In the genomic region with DNA sequence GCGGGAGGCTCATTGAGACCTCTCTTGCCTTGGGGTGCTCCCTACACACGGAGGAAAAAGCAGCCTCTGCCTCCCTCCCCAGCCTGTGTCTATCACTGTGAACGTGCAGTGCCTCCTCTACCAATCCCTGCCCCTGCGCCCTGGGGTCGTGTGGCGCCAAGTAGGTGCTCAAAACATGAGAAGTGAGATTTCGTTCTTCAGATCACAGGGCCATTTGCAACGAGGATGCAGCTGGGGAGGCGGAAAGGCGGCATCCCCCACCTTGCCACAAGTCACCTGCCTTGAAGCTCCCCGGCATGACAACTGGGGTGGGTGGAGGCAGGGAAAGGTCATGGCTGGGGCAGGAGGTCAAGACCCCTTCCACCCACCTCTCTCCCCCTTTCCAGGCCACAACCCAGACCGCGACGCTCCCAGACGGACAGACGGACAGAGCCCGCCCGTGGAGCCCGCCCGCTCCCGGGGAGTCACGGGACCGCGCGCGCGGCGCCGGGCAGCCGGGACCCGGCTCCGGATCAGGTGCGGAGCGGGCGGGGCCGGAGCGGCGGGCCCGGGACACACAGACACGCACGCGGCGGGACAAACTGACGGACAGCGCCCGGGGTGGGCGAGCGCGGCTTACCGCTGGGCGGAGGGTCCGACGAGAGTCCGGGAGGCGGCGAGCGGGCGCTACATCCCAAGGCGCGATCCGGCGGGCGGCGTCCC, we compare ENCODE assay signal across 10 cellular contexts. TPM values are rescaled to one million over a fixed set of nuclear protein-coding genes. Genes with fewer than 3 reads are reported as not detected.
A peak's percentile ranks its signal among the peaks of the same experiment; 100 is the strongest.
DNase-seq lines count a peak whose midpoint lies in the region; ATAC-seq, FAIRE-seq and TF ChIP-seq lines count a peak whose summit lies in the region.
"Had no signal": no experiment of that assay in that cellular context is flagged by ENCODE, and none has a peak within 500 bp of the region (broad histone marks: within the 10 kb centered on the region; RNA-seq: fewer than 3 reads in every experiment).

No MANE protein-coding gene starts in this region.

- peaks cover 0 to 66% (median 8%) of the 10 kb centered on the region in 12 donors for H3K4me1 ChIP-seq in heart left ventricle

- peak in 1 of 2 donors; percentile 19 for TF ChIP-seq POLR2A in heart left ventricle (IDR thresholded peaks at IDR 0.05)

- no peak for FAIRE-seq in HTR-8/SVneo (lab: Jason Lieb, UNC)

- peaks cover 3% of the 10 kb centered on the region for H3K4me1 Mint-ChIP-seq in T-helper 2 cell treated with Interferon-gamma antibody and Interleukin-4, amounts not matched to agents 5 μg/mL and 100 μg/mL, for 36 hours (ENCODE audit: low read depth)

- no peaks in the 10 kb centered on the region for H3K9me3 Mint-ChIP-seq in T-helper 2 cell treated with Interferon-gamma antibody and Interleukin-4, amounts not matched to agents 5 μg/mL and 100 μg/mL, for 36 hours

- H3K27me3 Mint-ChIP-seq in T-helper 2 cell treated with Interferon-gamma antibody and Interleukin-4, amounts not matched to agents 5 μg/mL and 100 μg/mL, for 36 hours (ENCODE audit: low read depth), result peaks cover 70% of the 10 kb centered on the region

- peak overlapping the region; percentile 61 for H3K4me3 Mint-ChIP-seq in T-helper 2 cell treated with Interferon-gamma antibody and Interleukin-4, amounts not matched to agents 5 μg/mL and 100 μg/mL, for 36 hours

- H3K36me3 Mint-ChIP-seq in T-helper 2 cell treated with Interferon-gamma antibody and Interleukin-4, amounts not matched to agents 5 μg/mL and 100 μg/mL, for 36 hours (ENCODE audit: low read depth), result no peaks in the 10 kb centered on the region

- no peaks in the 10 kb centered on the region for H3K9me3 ChIP-seq in heart left ventricle

- no peak for TF ChIP-seq CTCF in GM12875 (IDR thresholded peaks at IDR 0.05; ENCODE audit: borderline replicate concordance, insufficient read depth, low read depth, low read length)
- no peak for TF ChIP-seq CTCF in heart left ventricle (IDR thresholded peaks at IDR 0.05)

- ATAC-seq in heart left ventricle, result peak in 2 of 4 donors; percentile 15 to 21
- ATAC-seq: HCT116 had no signal

- peak overlapping the region in 11 of 12 donors; percentile 60 to 99 (median 92) for H3K27ac ChIP-seq in heart left ventricle

- 4 to 7% (median 5%) methylated on average over 17 to 64 of the region's 64 CpGs for WGBS in heart left ventricle, 4 donors

- no peak for DNase-seq in T-helper 2 cell treated with Interferon-gamma antibody and Interleukin-4, amounts not matched to agents 5 μg/mL and 100 μg/mL, for 36 hours (ENCODE audit: low spot score)
- DNase-seq in heart left ventricle, result peak in 1 of 5 donors; percentile 55
- DNase-seq in skeletal muscle cell (ENCODE audit: low read depth), result no peak
- no peak for DNase-seq in LoVo (ENCODE audit: low spot score)
- no peak for DNase-seq in NCI-H187 treated with DMSO at 0.1 percent for 48 hours (lab: John Stamatoyannopoulos, UW)
- no peak for DNase-seq in HTR-8/SVneo (ENCODE audit: insufficient read length, low spot score)
- DNase-seq in NOMO-1 treated with DMSO at 0.1 percent for 48 hours (lab: John Stamatoyannopoulos, UW; ENCODE audit: unreplicated experiment), result no peak

- H3K36me3 ChIP-seq in heart left ventricle, result no peaks in the 10 kb centered on the region

- no peak overlapping the region for H3K27ac Mint-ChIP-seq in T-helper 2 cell treated with Interferon-gamma antibody and Interleukin-4, amounts not matched to agents 5 μg/mL and 100 μg/mL, for 36 hours

- intact Hi-C loops in heart left ventricle (cut with DNase I), result loop anchor here in 3 of 10 donors (2.0 to 5.0 kb wide), 2 partner anchors 37 to 40 kb away; no protein-coding TSS in a partner anchor

- H3K4me3 ChIP-seq in GM12875 (ENCODE audit: low read depth, low read length) (peak overlapping the region; percentile 10), heart left ventricle (peak overlapping the region; percentile 32 to 84 (median 60)), skeletal muscle cell (ENCODE audit: low read depth, low read length) (peak overlapping the region; percentile 13)

- H3K27me3 ChIP-seq in heart left ventricle, result peaks cover 0 to 80% (median 26%) of the 10 kb centered on the region in 9 donors

RNA-seq across cellular contexts. Expression of gene KCNJ4, which starts 0.5 kb away (rescaled TPM):
- 10 to 100 TPM; 14.5 to 85.5 (median 39.7) TPM for total RNA-seq in heart left ventricle
- polyA plus RNA-seq in heart left ventricle, result 10 to 100 TPM; 20.3 to 57.9 TPM
- total RNA-seq: kidney epithelial cell had no signal

RNA-seq across cellular contexts. Expression of gene KDELR3, which starts 13.4 kb away (rescaled TPM):
- 10 to 100 TPM in 4 of 9 donors, 1 to 10 TPM in 5; 4.4 to 15.5 (median 8.5) TPM for total RNA-seq in heart left ventricle
- polyA plus RNA-seq in heart left ventricle, result 10 to 100 TPM in 1 of 2 donors, 1 to 10 TPM in 1; 7.8 to 10.5 TPM

RNA-seq across cellular contexts. Expression of gene DDX17, which starts 51.6 kb away (rescaled TPM):
- total RNA-seq in heart left ventricle, result 100 to 1,000 TPM; 149 to 202 (median 170) TPM
- polyA plus RNA-seq in heart left ventricle, result 100 to 1,000 TPM; 133 to 153 TPM

Comparison
In these comparisons a context has a peak if more than half of its experiments do, and no peak if none do; other contexts are left out.
1. H3K4me3 ChIP-seq: peak in every context shown above with its lines; median percentile 60 in heart left ventricle; 13 in skeletal muscle cell; 10 in GM12875.